ENCODE assay signal across 1 cellular context in genomic region chr1:36351222-36351977, GRCh38.
A peak's percentile ranks its signal among the peaks of the same experiment; 100 is the strongest.
TF ChIP-seq lines count a peak whose summit lies in the region.

No MANE protein-coding gene starts in this region.

TF ChIP-seq in SK-N-SH, 30 proteins besides CTCF, POLR2A, EP300 and RAD21 (continued from another document):
- TF ChIP-seq, protein P1, sequence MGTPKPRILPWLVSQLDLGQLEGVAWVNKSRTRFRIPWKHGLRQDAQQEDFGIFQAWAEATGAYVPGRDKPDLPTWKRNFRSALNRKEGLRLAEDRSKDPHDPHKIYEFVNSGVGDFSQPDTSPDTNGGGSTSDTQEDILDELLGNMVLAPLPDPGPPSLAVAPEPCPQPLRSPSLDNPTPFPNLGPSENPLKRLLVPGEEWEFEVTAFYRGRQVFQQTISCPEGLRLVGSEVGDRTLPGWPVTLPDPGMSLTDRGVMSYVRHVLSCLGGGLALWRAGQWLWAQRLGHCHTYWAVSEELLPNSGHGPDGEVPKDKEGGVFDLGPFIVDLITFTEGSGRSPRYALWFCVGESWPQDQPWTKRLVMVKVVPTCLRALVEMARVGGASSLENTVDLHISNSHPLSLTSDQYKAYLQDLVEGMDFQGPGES (IDR thresholded peaks at IDR 0.05; ENCODE audit: low read depth, low read length), result no peak
- TF ChIP-seq RFX5 (IDR thresholded peaks at IDR 0.05; ENCODE audit: low read length), result no peak
- TF ChIP-seq ZBTB33 (IDR thresholded peaks at IDR 0.05; ENCODE audit: borderline replicate concordance, low read depth), result peak; percentile 47; the same call in 1 of the 2 replicates
- peak; percentile 55; the same call in 1 of the 2 replicates for TF ChIP-seq YY1 (IDR thresholded peaks at IDR 0.05; ENCODE audit: low read depth)
- TF ChIP-seq CHD2 (IDR thresholded peaks at IDR 0.05; ENCODE audit: low read length, partially characterized antibody), result no peak
- no peak for TF ChIP-seq SMC3 (IDR thresholded peaks at IDR 0.05; ENCODE audit: low read depth, low read length)
- TF ChIP-seq FOXJ3 (CRISPR knock-in tag; IDR thresholded peaks at IDR 0.05), result no peak
- peak; percentile 93 for TF ChIP-seq RXRA (IDR thresholded peaks at IDR 0.05; ENCODE audit: borderline replicate concordance, low read depth)
- no peak for TF ChIP-seq NRF1 (IDR thresholded peaks at IDR 0.05; ENCODE audit: low read depth, low read length)
- peak; percentile 52 for TF ChIP-seq TCF12 (IDR thresholded peaks at IDR 0.05)
- TF ChIP-seq MEF2A (IDR thresholded peaks at IDR 0.05; ENCODE audit: borderline replicate concordance, low read depth), result no peak
- no peak; the same call in 1 of the 2 replicates for TF ChIP-seq GABPA (IDR thresholded peaks at IDR 0.05; ENCODE audit: low read depth)
- no peak for TF ChIP-seq RCOR1 (IDR thresholded peaks at IDR 0.05; ENCODE audit: low read length)
- peak; percentile 59 for TF ChIP-seq POLR2AphosphoS5 (IDR thresholded peaks at IDR 0.05; ENCODE audit: low read depth, low read length)
